In genomic region chr9:111023090-111023489, GRCh38 we compare ENCODE assay signal across 17 cellular contexts. TPM values are rescaled to one million over a fixed set of nuclear protein-coding genes. Genes with fewer than 3 reads are reported as not detected.
"Had no signal": no experiment of that assay in that cellular context is flagged by ENCODE, and none has a peak within 500 bp of the region (broad histone marks: within the 10 kb centered on the region; RNA-seq: fewer than 3 reads in every experiment).

No MANE protein-coding gene starts in this region.

- H3K27me3 Mint-ChIP-seq: activated CD4-positive, alpha-beta T cell treated with anti-CD3 and anti-CD28 coated beads, Interleukin-2, amount 10 ng/mL, durations not matched to agents 24 days and 14 days; stimulated activated naive CD8-positive, alpha-beta T cell treated with anti-CD3 and anti-CD28 coated beads, Interleukin-15, Interleukin-2, amounts not matched to agents 100 ng/mL and 50 ng/mL, for 24 hours had no signal

- H3K4me3 ChIP-seq: adrenal gland, coronary artery, heart left ventricle, left lung, upper lobe of right lung had no signal

- FAIRE-seq: frontal cortex, keratinocyte had no signal

- ATAC-seq: heart left ventricle, left lung, upper lobe of right lung, WTC11 had no signal

- H3K27me3 ChIP-seq: adrenal gland, heart left ventricle, left lung, upper lobe of right lung had no signal

- H3K9me3 ChIP-seq: adrenal gland, left lung, upper lobe of right lung had no signal

- H3K9me3 Mint-ChIP-seq: T-helper 2 cell treated with Interferon-gamma antibody and Interleukin-4, amounts not matched to agents 5 μg/mL and 100 μg/mL, for 36 hours had no signal

- H3K27ac Mint-ChIP-seq: activated CD4-positive, alpha-beta T cell treated with anti-CD3 and anti-CD28 coated beads, Interleukin-2, amount 10 ng/mL, durations not matched to agents 24 days and 14 days; stimulated activated naive CD8-positive, alpha-beta T cell treated with anti-CD3 and anti-CD28 coated beads, Interleukin-15, Interleukin-2, amounts not matched to agents 100 ng/mL and 50 ng/mL, for 24 hours; T-helper 2 cell treated with Interferon-gamma antibody and Interleukin-4, amounts not matched to agents 5 μg/mL and 100 μg/mL, for 36 hours had no signal

- H3K4me3 Mint-ChIP-seq: activated CD4-positive, alpha-beta T cell treated with anti-CD3 and anti-CD28 coated beads, Interleukin-2, amount 10 ng/mL, durations not matched to agents 24 days and 14 days; nephron; stimulated activated naive CD8-positive, alpha-beta T cell treated with anti-CD3 and anti-CD28 coated beads, Interleukin-15, Interleukin-2, amounts not matched to agents 100 ng/mL and 50 ng/mL, for 24 hours; T-helper 2 cell treated with Interferon-gamma antibody and Interleukin-4, amounts not matched to agents 5 μg/mL and 100 μg/mL, for 36 hours; WTC11 had no signal

- H3K27ac ChIP-seq: adrenal gland, coronary artery, heart left ventricle, left lung, upper lobe of right lung had no signal

- H3K4me1 ChIP-seq: adrenal gland, upper lobe of right lung had no signal

- DNase-seq: activated CD4-positive, alpha-beta T cell treated with anti-CD3 and anti-CD28 coated beads, Interleukin-2, amount 10 ng/mL, durations not matched to agents 24 days and 14 days; activated CD8-positive, alpha-beta memory T cell treated with anti-CD3 and anti-CD28 coated beads for 24 hours; activated naive CD4-positive, alpha-beta T cell treated with anti-CD3 and anti-CD28 coated beads, Interleukin-2, amount 50 U/mL, for 16 hours; adrenal gland; central memory CD4-positive, alpha-beta T cell; effector CD8-positive, alpha-beta T cell; heart left ventricle; left lung; stimulated activated CD4-positive, alpha-beta T cell treated with anti-CD3 and anti-CD28 coated beads, Interleukin-4, amount 100 ng/mL, for 1 hour; upper lobe of right lung had no signal

- H3K36me3 ChIP-seq: adrenal gland, heart left ventricle, left lung, upper lobe of right lung had no signal

- H3K4me1 Mint-ChIP-seq: activated CD4-positive, alpha-beta T cell treated with anti-CD3 and anti-CD28 coated beads, Interleukin-2, amount 10 ng/mL, durations not matched to agents 24 days and 14 days had no signal

RNA-seq across cellular contexts. Expression of gene LPAR1, which starts 15.2 kb away (rescaled TPM):
- total RNA-seq: activated CD4-positive, alpha-beta T cell treated with anti-CD3 and anti-CD28 coated beads, Interleukin-2, amount 10 ng/mL, durations not matched to agents 24 days and 14 days had no signal
